10 cellular contexts compared by ENCODE assay signal in the genomic region with DNA sequence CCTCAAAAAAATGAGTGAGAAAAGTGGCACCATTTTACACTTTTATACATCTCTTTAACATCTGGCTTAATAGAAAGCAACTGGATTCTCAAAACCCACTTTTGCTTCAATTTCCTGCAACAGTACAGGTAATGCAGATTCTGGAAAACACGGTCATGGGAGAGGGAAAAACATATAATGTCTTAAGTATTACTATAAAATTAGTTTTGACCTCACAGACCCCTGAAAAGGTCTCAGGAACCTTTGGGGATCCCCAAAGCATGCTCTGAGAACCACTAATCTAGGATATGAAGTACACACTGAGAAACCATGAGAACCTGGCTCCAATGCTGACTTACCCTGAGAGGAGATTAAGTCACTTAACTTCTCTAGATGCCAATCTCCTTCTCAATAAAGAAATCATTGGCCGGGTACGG.
DNase-seq lines count a peak whose midpoint lies in the region; ATAC-seq and TF ChIP-seq lines count a peak whose summit lies in the region.
"Had no signal": no experiment of that assay in that cellular context is flagged by ENCODE, and none has a peak within 500 bp of the region (broad histone marks: within the 10 kb centered on the region; RNA-seq: fewer than 3 reads in every experiment).

No MANE protein-coding gene starts in this region.

- H3K27ac ChIP-seq in BLaER1 treated with 17β-estradiol and CSF1 and Interleukin-3, amounts not matched to agents 10 nM and 100 nM = peak overlapping the region in 9 of 11 experiments; percentile 6 to 61 (median 43); a peak in 11 of 22 replicates
- no peak overlapping the region for H3K27ac ChIP-seq in endodermal cell (ENCODE audit: low read depth, low read length)
- no peak overlapping the region for H3K27ac ChIP-seq in dorsolateral prefrontal cortex

- peaks cover 57 to 60% (median 58%) of the 10 kb centered on the region in 3 donors for H3K4me1 Mint-ChIP-seq in T-cell
- no peaks in the 10 kb centered on the region for H3K4me1 Mint-ChIP-seq in endodermal cell

- intact Hi-C loops in dorsolateral prefrontal cortex (cut with DNase I) = no loop called here

- DNase-seq in T-cell (no peak), COR-L47 (lab: John Stamatoyannopoulos, UW) (no peak), endodermal cell (no peak), germinal center (ENCODE audit: low spot score) (no peak), dorsolateral prefrontal cortex (no peak)
- DNase-seq: Calu3; stimulated activated CD4-positive, alpha-beta T cell treated with anti-CD3 and anti-CD28 coated beads, Interleukin-4, amount 100 ng/mL, for 4 hours had no signal

- H3K9me3 Mint-ChIP-seq in T-cell (no peaks in the 10 kb centered on the region), endodermal cell (no peaks in the 10 kb centered on the region)

- no peaks in the 10 kb centered on the region for H3K27me3 ChIP-seq in BLaER1 treated with 17β-estradiol and CSF1 and Interleukin-3, amounts not matched to agents 10 nM and 100 nM
- H3K27me3 ChIP-seq in endodermal cell (ENCODE audit: control insufficient read depth, insufficient read depth, low read length, poor library complexity, severe bottlenecking) = no peaks in the 10 kb centered on the region
- no peaks in the 10 kb centered on the region for H3K27me3 ChIP-seq in dorsolateral prefrontal cortex

- CTCF ChIA-PET in T-cell (lab: Charles Lee) = no interaction called here

- H3K36me3 Mint-ChIP-seq in T-cell (peaks cover 7% of the 10 kb centered on the region), endodermal cell (ENCODE audit: low read depth) (peaks cover 9% of the 10 kb centered on the region)

- H3K4me1 ChIP-seq in BLaER1 treated with 17β-estradiol and CSF1 and Interleukin-3, amounts not matched to agents 10 nM and 100 nM = peaks cover 20 to 84% (median 36%) of the 10 kb centered on the region in 10 experiments
- H3K4me1 ChIP-seq in endodermal cell (ENCODE audit: control insufficient read depth, insufficient read depth, low read length) = peaks cover 3% of the 10 kb centered on the region

- 0 out of 22 replicates have a peak, but pooled peaks cover 0 to 3% (median 0%) of the 10 kb centered on the region in 11 experiments for H3K9me3 ChIP-seq in BLaER1 treated with 17β-estradiol and CSF1 and Interleukin-3, amounts not matched to agents 10 nM and 100 nM (replicated peaks in 1 of 11)
- no peaks in the 10 kb centered on the region for H3K9me3 ChIP-seq in endodermal cell (ENCODE audit: control insufficient read depth, low read length)

- H3K27me3 Mint-ChIP-seq in T-cell = no peaks in the 10 kb centered on the region
- no peaks in the 10 kb centered on the region for H3K27me3 Mint-ChIP-seq in endodermal cell (ENCODE audit: insufficient read depth)

- no peak overlapping the region for H3K9ac ChIP-seq in BLaER1 treated with 17β-estradiol and CSF1 and Interleukin-3, amounts not matched to agents 10 nM and 100 nM
- no peak overlapping the region for H3K9ac ChIP-seq in endodermal cell (ENCODE audit: extremely low read depth, low read length, poor library complexity, severe bottlenecking)

- TF ChIP-seq CTCF in endodermal cell (conservative IDR thresholded peaks at IDR 0.05) = no peak
- TF ChIP-seq CTCF in dorsolateral prefrontal cortex (IDR thresholded peaks at IDR 0.05 in 54 of 56, conservative IDR thresholded peaks at IDR 0.05 in 2 of 56; ENCODE audit: low read depth in 1 of 56, partially characterized antibody in 56 of 56) = no peak

- peaks cover 0 to 14% (median 7%) of the 10 kb centered on the region in 11 experiments; a peak in 7 of 22 replicates for H3K36me3 ChIP-seq in BLaER1 treated with 17β-estradiol and CSF1 and Interleukin-3, amounts not matched to agents 10 nM and 100 nM
- H3K36me3 ChIP-seq in endodermal cell (ENCODE audit: control insufficient read depth, insufficient read depth, low read length) = no peaks in the 10 kb centered on the region

- H3K4me3 ChIP-seq in BLaER1 treated with 17β-estradiol and CSF1 and Interleukin-3, amounts not matched to agents 10 nM and 100 nM = no peak overlapping the region
- H3K4me3 ChIP-seq in endodermal cell (ENCODE audit: low read length) = no peak overlapping the region
- H3K4me3 ChIP-seq in dorsolateral prefrontal cortex = no peak overlapping the region

- POLR2A ChIA-PET in T-cell (lab: Charles Lee) = no interaction called here

- peak overlapping the region in 2 of 3 donors; percentile 4 to 32 for H3K4me3 Mint-ChIP-seq in T-cell
- no peak overlapping the region for H3K4me3 Mint-ChIP-seq in endodermal cell

- peaks cover 4 to 88% (median 69%) of the 10 kb centered on the region in 11 experiments; a peak in 20 of 22 replicates for H4K20me1 ChIP-seq in BLaER1 treated with 17β-estradiol and CSF1 and Interleukin-3, amounts not matched to agents 10 nM and 100 nM

- 93 to 100% methylated on average over 2 of the region's 3 CpGs for WGBS in endodermal cell (ENCODE audit: insufficient coverage in 1 of 2, insufficient read length in 1 of 2), 2 experiments

- H3K4me2 ChIP-seq in BLaER1 treated with 17β-estradiol and CSF1 and Interleukin-3, amounts not matched to agents 10 nM and 100 nM = peak overlapping the region; percentile 46 to 86 (median 54); a peak in 21 of 22 replicates

- H3K27ac Mint-ChIP-seq in T-cell (peak overlapping the region; percentile 65 to 66), endodermal cell (no peak overlapping the region)

- ATAC-seq in GM19023 (IDR thresholded peaks at IDR 0.05; ENCODE audit: unreplicated experiment) (peak; percentile 47), HG02885 (IDR thresholded peaks at IDR 0.05; ENCODE audit: poor library complexity, unreplicated experiment) (peak; percentile 64), T-cell (replicated peaks in 1 of 4) (no peak)

Comparison
In these comparisons a context has a peak if more than half of its experiments do, and no peak if none do; other contexts are left out.
1. H3K27ac ChIP-seq: peak in BLaER1 treated with 17β-estradiol and CSF1 and Interleukin-3, amounts not matched to agents 10 nM and 100 nM (9 of 11); none in endodermal cell (single experiment) and dorsolateral prefrontal cortex (0 of 59).
2. ATAC-seq: peak in GM19023 (single experiment) and HG02885 (single experiment); none in T-cell (0 of 4).